ENCODE assay signal across 8 cellular contexts in the genomic region with DNA sequence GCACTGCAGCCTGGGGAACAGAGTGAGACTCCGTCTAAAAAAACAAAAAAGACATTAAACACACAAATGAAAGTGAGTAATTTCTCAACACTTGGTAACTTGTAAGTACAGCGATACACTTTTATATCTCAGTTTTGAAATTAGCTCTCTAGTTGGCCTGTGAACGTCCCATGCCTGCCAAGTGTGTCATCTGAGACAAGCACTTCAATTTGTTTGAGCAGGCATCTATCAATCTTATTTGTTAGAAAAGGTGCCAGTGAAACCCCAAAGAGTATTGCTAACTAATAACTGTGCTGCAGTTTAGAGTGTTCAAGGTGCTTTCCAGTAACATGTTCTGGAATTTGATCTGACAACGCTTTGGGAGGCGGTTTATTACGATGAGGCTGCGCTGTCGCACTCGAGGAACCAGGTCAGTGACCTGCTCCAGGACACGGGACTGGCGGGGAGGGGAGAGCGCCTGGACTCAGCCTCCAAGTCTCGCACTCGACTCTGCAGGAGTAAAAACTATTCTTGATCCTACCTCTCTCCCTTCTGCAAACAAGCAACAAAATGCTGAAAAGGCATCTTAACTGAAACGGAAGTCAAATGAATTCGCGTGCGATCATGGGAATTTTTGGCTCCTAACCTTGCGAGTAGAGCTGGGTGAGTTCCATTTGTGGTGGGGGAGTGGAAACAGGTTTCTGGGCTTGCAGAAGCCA. TPM values are rescaled to one million over a fixed set of nuclear protein-coding genes. Genes with fewer than 3 reads are reported as not detected.
DNase-seq lines count a peak whose midpoint lies in the region; ATAC-seq, FAIRE-seq and TF ChIP-seq lines count a peak whose summit lies in the region.

No MANE protein-coding gene starts in this region.

- H3K27me3 ChIP-seq in OCI-LY1 (ENCODE audit: insufficient read depth, low read length), result no peaks in the 10 kb centered on the region
- no peaks in the 10 kb centered on the region for H3K27me3 ChIP-seq in bronchial epithelial cell (ENCODE audit: control insufficient read depth, insufficient read depth, low read length)
- H3K27me3 ChIP-seq in kidney epithelial cell (ENCODE audit: control insufficient read depth, insufficient read depth, low read length), result no peaks in the 10 kb centered on the region

- peak overlapping the region; percentile 98 for H2AFZ ChIP-seq in OCI-LY1 (ENCODE audit: low read length)

- no peaks in the 10 kb centered on the region for H3F3A ChIP-seq in OCI-LY1 (ENCODE audit: insufficient read depth, low read length)

- H3K9ac ChIP-seq in OCI-LY1 (ENCODE audit: low read length), result peak overlapping the region; percentile 70

- H3K4me3 ChIP-seq in OCI-LY1 (ENCODE audit: low read depth, low read length, poor library complexity, severe bottlenecking) (peak overlapping the region; percentile 98), bronchial epithelial cell (ENCODE audit: low read depth, low read length) (peak overlapping the region; percentile 77), kidney epithelial cell (ENCODE audit: low read depth, low read length) (peak overlapping the region; percentile 79)

- H3K36me3 ChIP-seq in OCI-LY1 (ENCODE audit: insufficient read depth, low read length) (no peaks in the 10 kb centered on the region), bronchial epithelial cell (ENCODE audit: control insufficient read depth, insufficient read depth, low read length) (peaks cover 1% of the 10 kb centered on the region), kidney epithelial cell (ENCODE audit: control insufficient read depth, insufficient read depth, low read length) (no peaks in the 10 kb centered on the region)

- peaks cover 17% of the 10 kb centered on the region for H3K4me1 ChIP-seq in OCI-LY1 (ENCODE audit: insufficient read depth, low read length, severe bottlenecking)

- DNase-seq in activated T-cell treated with anti-CD3 and anti-CD28 coated beads for 48 hours (ENCODE audit: low read depth) (peak; percentile 5), bronchial epithelial cell (ENCODE audit: low read depth) (peak; percentile 52), kidney epithelial cell (ENCODE audit: low read depth) (no peak), SKM-1 (lab: John Stamatoyannopoulos, UW; ENCODE audit: unreplicated experiment) (no peak)
- DNase-seq in activated T-cell treated with anti-CD3 and anti-CD28 coated beads, Interleukin-2, amount 50 U/mL, for 1 hour, result no peak
- peak; percentile 3 to 10 for DNase-seq in stimulated activated CD4-positive, alpha-beta T cell treated with anti-CD3 and anti-CD28 coated beads, Interleukin-2, amount 100 ng/mL, for 48 hours

- no peaks in the 10 kb centered on the region for H4K20me1 ChIP-seq in OCI-LY1 (ENCODE audit: insufficient read depth, low read length)

- ATAC-seq in HG02884 (IDR thresholded peaks at IDR 0.05; ENCODE audit: unreplicated experiment), result no peak

- no peak for TF ChIP-seq CTCF in OCI-LY1 (IDR thresholded peaks at IDR 0.05; ENCODE audit: low read length)
- TF ChIP-seq CTCF in bronchial epithelial cell (IDR thresholded peaks at IDR 0.05; ENCODE audit: insufficient read depth, low read length, severe bottlenecking), result no peak
- no peak for TF ChIP-seq CTCF in kidney epithelial cell (IDR thresholded peaks at IDR 0.05; ENCODE audit: insufficient read depth, low read length, poor library complexity, severe bottlenecking)

- H3K79me2 ChIP-seq in OCI-LY1 (ENCODE audit: insufficient read depth, low read length), result peaks cover 18% of the 10 kb centered on the region; the same call in 1 of the 2 replicates

- H3K9me2 ChIP-seq in OCI-LY1 (ENCODE audit: low read depth, low read length), result no peaks in the 10 kb centered on the region

- no peak for FAIRE-seq in bronchial epithelial cell (lab: Jason Lieb, UNC)

- peak overlapping the region; percentile 99 for H3K4me2 ChIP-seq in OCI-LY1 (ENCODE audit: low read length)

- H3K27ac ChIP-seq in OCI-LY1 (ENCODE audit: low read depth, low read length, poor library complexity, severe bottlenecking), result no peak overlapping the region

- H3K9me3 ChIP-seq in OCI-LY1 (ENCODE audit: low read length), result no peaks in the 10 kb centered on the region

RNA-seq across cellular contexts. Expression of a gene that starts 1.1 kb away (rescaled TPM):
- 67.0 and 89.5 TPM in 2 replicates for total RNA-seq in bronchial epithelial cell
- total RNA-seq in kidney epithelial cell, result 93.0 and 100 TPM in 2 replicates

Comparison
In these comparisons a context has a peak if more than half of its experiments do, and no peak if none do; other contexts are left out.
1. DNase-seq: peak in activated T-cell treated with anti-CD3 and anti-CD28 coated beads for 48 hours (single experiment), bronchial epithelial cell (single experiment) and stimulated activated CD4-positive, alpha-beta T cell treated with anti-CD3 and anti-CD28 coated beads, Interleukin-2, amount 100 ng/mL, for 48 hours (2 of 2); none in activated T-cell treated with anti-CD3 and anti-CD28 coated beads, Interleukin-2, amount 50 U/mL, for 1 hour (single experiment), kidney epithelial cell (single experiment) and SKM-1 (single experiment).
2. Peak in every context shown above with its lines, with median percentiles within 50 percentile points of each other: H3K4me3 ChIP-seq.